15 cellular contexts compared by ENCODE assay signal in genomic region chr13:80436571-80437169, GRCh38.
DNase-seq lines count a peak whose midpoint lies in the region; ATAC-seq and TF ChIP-seq lines count a peak whose summit lies in the region.
"Had no signal": no experiment of that assay in that cellular context is flagged by ENCODE, and none has a peak within 500 bp of the region (broad histone marks: within the 10 kb centered on the region; RNA-seq: fewer than 3 reads in every experiment).

No MANE protein-coding gene starts in this region.

- H3K9me3 ChIP-seq in GM23248 (ENCODE audit: low read depth) (no peaks in the 10 kb centered on the region), mammary epithelial cell (replicated peaks; ENCODE audit: insufficient read depth, low read length) (no peaks in the 10 kb centered on the region), left lung (no peaks in the 10 kb centered on the region)

- no peaks in the 10 kb centered on the region for H3K27me3 Mint-ChIP-seq in progenitor cell of endocrine pancreas
- H3K27me3 Mint-ChIP-seq: CD4-positive, alpha-beta memory T cell; effector memory CD8-positive, alpha-beta T cell had no signal

- dilution Hi-C loops in mammary epithelial cell (cut with HindIII; ENCODE audit: low sequenced_read_pairs), result no loop called here

- H3K4me1 ChIP-seq in GM23248 (ENCODE audit: insufficient read depth), result no peaks in the 10 kb centered on the region
- no peaks in the 10 kb centered on the region for H3K4me1 ChIP-seq in mammary epithelial cell (ENCODE audit: insufficient read depth, low read length)
- H3K4me1 ChIP-seq in left lung, result peaks cover 0 to 10% of the 10 kb centered on the region in 2 donors

- 3 to 5% methylated on average over 4 of the region's 4 CpGs for WGBS in GM23248 (ENCODE audit: low coverage in 1 of 2, low lambda C conversion rate in 2 of 2, missing lambda C conversion rate in 2 of 2), 2 experiments
- 2% methylated on average over 4 of the region's 4 CpGs for WGBS in mammary epithelial cell (ENCODE audit: low coverage, missing lambda C conversion rate)

- no peak overlapping the region for H3K4me3 Mint-ChIP-seq in progenitor cell of endocrine pancreas (ENCODE audit: low read depth)
- H3K4me3 Mint-ChIP-seq: CD4-positive, alpha-beta memory T cell; effector memory CD8-positive, alpha-beta T cell; WTC11 had no signal

- peaks cover 2% of the 10 kb centered on the region for H3K4me1 Mint-ChIP-seq in progenitor cell of endocrine pancreas (ENCODE audit: low read depth)
- H3K4me1 Mint-ChIP-seq: CD4-positive, alpha-beta memory T cell had no signal

- no peaks in the 10 kb centered on the region for H3K27me3 ChIP-seq in GM23248 (replicated peaks; ENCODE audit: insufficient read depth)
- peaks cover 7% of the 10 kb centered on the region for H3K27me3 ChIP-seq in mammary epithelial cell (ENCODE audit: insufficient read depth, low read length)
- H3K27me3 ChIP-seq in left lung, result no peaks in the 10 kb centered on the region

- no peak overlapping the region for H3K4me3 ChIP-seq in GM23248
- no peak overlapping the region for H3K4me3 ChIP-seq in mammary epithelial cell (replicated peaks in 1 of 3; ENCODE audit: insufficient read depth in 1 of 3, low read depth in 2 of 3, low read length in 3 of 3)
- H3K4me3 ChIP-seq in left lung, result no peak overlapping the region

- BruUV-seq in mammary epithelial cell (replicated peaks; lab: Mats Ljungman, UMichigan), result no TSS peak

- H3F3A ChIP-seq in GM23248 (ENCODE audit: insufficient read depth), result no peaks in the 10 kb centered on the region

- H3K4me2 ChIP-seq in GM23248 (ENCODE audit: unreplicated experiment) (no peak overlapping the region), mammary epithelial cell (ENCODE audit: insufficient read depth, low read depth, low read length) (no peak overlapping the region)

- peak; percentile 21 for ATAC-seq in left lung
- no peak for ATAC-seq in HG02642 (IDR thresholded peaks at IDR 0.05; ENCODE audit: poor library complexity, unreplicated experiment)
- ATAC-seq: effector memory CD8-positive, alpha-beta T cell; WTC11 had no signal

- peaks cover 3% of the 10 kb centered on the region for H3K9me3 Mint-ChIP-seq in progenitor cell of endocrine pancreas (ENCODE audit: low read depth)
- H3K9me3 Mint-ChIP-seq: effector memory CD8-positive, alpha-beta T cell had no signal

- DNase-seq in GM23248 (no peak), mammary epithelial cell (no peak), left lung (no peak), stromal cell of bone marrow (ENCODE audit: low read depth) (peak; percentile 23), progenitor cell of endocrine pancreas (ENCODE audit: low spot score, unreplicated experiment) (no peak), HK-2 (ENCODE audit: unreplicated experiment) (no peak), NCI-H526 treated with DMSO at 0.1 percent for 48 hours (lab: John Stamatoyannopoulos, UW) (no peak)
- DNase-seq: CD4-positive, alpha-beta memory T cell; effector memory CD8-positive, alpha-beta T cell; NCI-H1092 treated with DMSO at 0.1 percent for 48 hours; NCI-H526; SHP77 treated with DMSO at 0.1 percent for 48 hours; stimulated activated CD8-positive, alpha-beta memory T cell treated with anti-CD3 and anti-CD28 coated beads, Interleukin-4, amount 100 ng/mL, for 48 hours had no signal

- TF ChIP-seq CTCF in mammary epithelial cell (conservative IDR thresholded peaks at IDR 0.05 in 1 of 2, IDR thresholded peaks at IDR 0.05 in 1 of 2; ENCODE audit: extremely low read depth in 1 of 2, insufficient read depth in 1 of 2, low read depth in 1 of 2, low read length in 2 of 2) (no peak), left lung (IDR thresholded peaks at IDR 0.05) (no peak), progenitor cell of endocrine pancreas (IDR thresholded peaks at IDR 0.05; ENCODE audit: unreplicated experiment) (no peak)

- CTCF ChIA-PET in mammary epithelial cell (lab: Charles Lee; ENCODE audit: low non-redundant PET), result no interaction called here

- H3K36me3 Mint-ChIP-seq in progenitor cell of endocrine pancreas (ENCODE audit: insufficient read depth), result no peaks in the 10 kb centered on the region
- H3K36me3 Mint-ChIP-seq: CD4-positive, alpha-beta memory T cell had no signal

- H4K20me1 ChIP-seq in GM23248 (ENCODE audit: insufficient read depth) (no peaks in the 10 kb centered on the region), mammary epithelial cell (ENCODE audit: insufficient read depth, low read length) (no peaks in the 10 kb centered on the region)

- no peak overlapping the region for H3K9ac ChIP-seq in GM23248
- H3K9ac ChIP-seq in mammary epithelial cell (ENCODE audit: insufficient read depth, low read length), result no peak overlapping the region

- intact Hi-C loops in mammary epithelial cell (cut with micrococcal nuclease) (no loop called here), left lung (cut with DNase I) (no loop called here)

- in situ Hi-C loops in GM23248 (cut with MboI), result no loop called here
- in situ Hi-C loops in mammary epithelial cell (cut with MboI; ENCODE audit: low sequenced_read_pairs in 2 of 2), result no loop called here

- H2AFZ ChIP-seq in GM23248 (0 out of 2 replicates have a peak overlapping the region, but pooled peaks have one; percentile 14), mammary epithelial cell (ENCODE audit: low read depth, low read length) (peak overlapping the region; percentile 9)

- H3K27ac Mint-ChIP-seq in progenitor cell of endocrine pancreas, result no peak overlapping the region
- H3K27ac Mint-ChIP-seq: CD4-positive, alpha-beta memory T cell; effector memory CD8-positive, alpha-beta T cell; WTC11 had no signal

- H3K79me2 ChIP-seq in GM23248 (ENCODE audit: insufficient read depth) (no peaks in the 10 kb centered on the region), mammary epithelial cell (ENCODE audit: insufficient read depth, low read length) (no peaks in the 10 kb centered on the region)

- H3K27ac ChIP-seq in GM23248, result no peak overlapping the region
- no peak overlapping the region for H3K27ac ChIP-seq in mammary epithelial cell (ENCODE audit: insufficient read depth, low read depth, low read length)
- no peak overlapping the region for H3K27ac ChIP-seq in left lung

- no peaks in the 10 kb centered on the region for H3K9me2 ChIP-seq in GM23248 (ENCODE audit: insufficient read depth)

- H3K36me3 ChIP-seq in GM23248 (ENCODE audit: low read depth) (no peaks in the 10 kb centered on the region), mammary epithelial cell (ENCODE audit: insufficient read depth, low read length) (no peaks in the 10 kb centered on the region), left lung (no peaks in the 10 kb centered on the region)
